In genomic region chr4:177193024-177193715, GRCh38 we compare ENCODE assay signal across 6 cellular contexts.
DNase-seq lines count a peak whose midpoint lies in the region; ATAC-seq, FAIRE-seq and TF ChIP-seq lines count a peak whose summit lies in the region.
"Not testable (repeated sequence)": the region's sequence is repeated elsewhere in the genome, so short reads cannot be mapped to it uniquely, and the experiment has no call there.

No MANE protein-coding gene starts in this region.

- TF ChIP-seq CTCF in DND-41 (IDR thresholded peaks at IDR 0.05; ENCODE audit: borderline replicate concordance, extremely low read depth, low read length, poor library complexity, severe bottlenecking); kidney (IDR thresholded peaks at IDR 0.05; ENCODE audit: borderline replicate concordance, extremely low read depth, insufficient read depth); testis (IDR thresholded peaks at IDR 0.05): not testable (repeated sequence)

- peaks cover 80% of the 10 kb centered on the region for H3K79me2 ChIP-seq in DND-41 (ENCODE audit: insufficient read depth, low read length)

- DNase-seq in DND-41 (peak; percentile 20), NCI-H510A (lab: John Stamatoyannopoulos, UW) (peak; percentile 5), NCI-H510A treated with DMSO at 0.1 percent for 48 hours (lab: John Stamatoyannopoulos, UW) (peak; percentile 0), activated gamma-delta T cell (lab: John Stamatoyannopoulos, UW) (peak; percentile 1), kidney (peak; percentile 55)
- not testable (repeated sequence) for DNase-seq in testis

- H2AFZ ChIP-seq in DND-41 (ENCODE audit: low read depth, low read length) = not testable (repeated sequence)

- intact Hi-C loops in kidney (cut with DNase I); testis (cut with DNase I; ENCODE audit: low total_unique reads): not testable (repeated sequence)

- not testable (repeated sequence) for TF ChIP-seq POLR2A in testis (IDR thresholded peaks at IDR 0.05)

- WGBS in testis, 2 donors = 81% methylated on average over 27 to 47 of the region's 47 CpGs

- peaks cover 50% of the 10 kb centered on the region for H3K36me3 ChIP-seq in DND-41 (ENCODE audit: insufficient read depth, low read length)
- H3K36me3 ChIP-seq in kidney (ENCODE audit: control insufficient read depth in 1 of 2, insufficient read depth in 2 of 2, low read length in 2 of 2); testis (ENCODE audit: low read depth, missing control alignments): not testable (repeated sequence)

- H3K4me1 ChIP-seq in DND-41 (ENCODE audit: insufficient read depth, low read length); testis: not testable (repeated sequence)
- peaks cover 3 to 11% of the 10 kb centered on the region in 2 donors for H3K4me1 ChIP-seq in kidney (ENCODE audit: control insufficient read depth in 1 of 2, insufficient read depth in 1 of 2, low read depth in 1 of 2, low read length in 2 of 2)

- H3K27ac ChIP-seq in DND-41 (ENCODE audit: low read length); kidney (ENCODE audit: low read depth in 2 of 2, low read length in 2 of 2); testis: not testable (repeated sequence)

- H3K9me3 ChIP-seq in DND-41 (ENCODE audit: insufficient read depth, low read length, severe bottlenecking); kidney (ENCODE audit: control insufficient read depth in 1 of 2, low read length in 2 of 2); testis: not testable (repeated sequence)

- H3K4me3 ChIP-seq in DND-41 (ENCODE audit: low read depth in 1 of 2, low read length in 2 of 2); kidney (ENCODE audit: low read length in 2 of 2): not testable (repeated sequence)
- peak overlapping the region; percentile 22 to 44 for H3K4me3 ChIP-seq in testis

- not testable (repeated sequence) for H3K9ac ChIP-seq in DND-41 (ENCODE audit: low read depth, low read length); kidney (ENCODE audit: low read length in 2 of 2)

- not testable (repeated sequence) for H3K4me2 ChIP-seq in DND-41 (ENCODE audit: insufficient read depth, low read length)

- H4K20me1 ChIP-seq in DND-41 (ENCODE audit: insufficient read depth, low read length) = not testable (repeated sequence)

- not testable (repeated sequence) for FAIRE-seq in kidney (lab: Jason Lieb, UNC)

- H3K27me3 ChIP-seq in DND-41 (ENCODE audit: insufficient read depth, low read length, poor library complexity); testis: not testable (repeated sequence)

- ATAC-seq in DND-41 (ENCODE audit: insufficient read depth, low read depth) = not testable (repeated sequence)
